13 cellular contexts compared by ENCODE assay signal in the genomic region with DNA sequence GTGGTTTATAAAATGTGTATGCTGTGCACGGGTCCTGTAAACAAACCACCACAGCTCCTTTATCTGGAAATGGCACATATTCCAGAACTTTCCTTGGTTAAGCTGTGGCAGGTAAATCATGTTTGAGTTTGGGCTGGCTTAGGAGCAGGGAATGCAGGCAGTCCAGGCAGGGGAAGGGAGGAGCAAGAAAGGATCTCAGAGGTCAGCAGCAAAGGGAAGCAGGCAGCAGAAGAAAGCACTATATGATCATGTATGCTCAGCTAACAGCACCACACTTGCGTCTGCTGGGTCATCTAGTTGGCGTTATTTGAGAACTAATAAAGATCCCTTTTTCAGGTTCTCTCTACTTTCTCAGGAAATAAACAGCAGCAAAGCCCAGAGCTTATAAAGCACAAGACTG.
"Had no signal": no experiment of that assay in that cellular context is flagged by ENCODE, and none has a peak within 500 bp of the region (broad histone marks: within the 10 kb centered on the region; RNA-seq: fewer than 3 reads in every experiment).

No MANE protein-coding gene starts in this region.

- ATAC-seq: activated CD4-positive, alpha-beta T cell treated with anti-CD3 and anti-CD28 coated beads for 36 hours; naive thymus-derived CD8-positive, alpha-beta T cell; sciatic nerve; stimulated activated naive CD8-positive, alpha-beta T cell treated with anti-CD3 and anti-CD28 coated beads, Interleukin-15, Interleukin-2, amounts not matched to agents 100 U/mL and 50 U/mL, for 24 hours had no signal

- H3K27me3 ChIP-seq: cardiac muscle cell, suprapubic skin, upper lobe of left lung had no signal

- DNase-seq: activated CD4-positive, alpha-beta memory T cell treated with anti-CD3 and anti-CD28 coated beads, Interleukin-2, amount 10 ng/mL, durations not matched to agents 7 days and 5 days; activated CD4-positive, alpha-beta T cell treated with anti-CD3 and anti-CD28 coated beads for 36 hours; activated naive CD4-positive, alpha-beta T cell treated with anti-CD3 and anti-CD28 coated beads, Interleukin-2, amount 10 ng/mL, durations not matched to agents 7 days and 5 days; activated T-cell treated with anti-CD3 and anti-CD28 coated beads, Interleukin-2, amount 50 U/mL, for 24 hours; naive thymus-derived CD8-positive, alpha-beta T cell; nucleus accumbens; stimulated activated naive CD8-positive, alpha-beta T cell treated with anti-CD3 and anti-CD28 coated beads, Interleukin-15, Interleukin-2, amounts not matched to agents 100 U/mL and 50 U/mL, for 24 hours; T1000; upper lobe of left lung had no signal

- H3K9me3 ChIP-seq: suprapubic skin, upper lobe of left lung had no signal

- H3K4me1 ChIP-seq: suprapubic skin had no signal

- H3K4me3 ChIP-seq: cardiac muscle cell, suprapubic skin, upper lobe of left lung had no signal

- H3K9me3 Mint-ChIP-seq: activated CD4-positive, alpha-beta memory T cell treated with anti-CD3 and anti-CD28 coated beads, Interleukin-2, amount 10 ng/mL, durations not matched to agents 7 days and 5 days; activated naive CD4-positive, alpha-beta T cell treated with anti-CD3 and anti-CD28 coated beads, Interleukin-2, amount 10 ng/mL, durations not matched to agents 7 days and 5 days; activated T-cell treated with anti-CD3 and anti-CD28 coated beads, Interleukin-2, amount 50 U/mL, for 24 hours; naive thymus-derived CD8-positive, alpha-beta T cell had no signal

- H3K4me3 Mint-ChIP-seq: activated CD4-positive, alpha-beta memory T cell treated with anti-CD3 and anti-CD28 coated beads, Interleukin-2, amount 10 ng/mL, durations not matched to agents 7 days and 5 days; activated CD4-positive, alpha-beta T cell treated with anti-CD3 and anti-CD28 coated beads for 36 hours; activated naive CD4-positive, alpha-beta T cell treated with anti-CD3 and anti-CD28 coated beads, Interleukin-2, amount 10 ng/mL, durations not matched to agents 7 days and 5 days; activated T-cell treated with anti-CD3 and anti-CD28 coated beads, Interleukin-2, amount 50 U/mL, for 24 hours; naive thymus-derived CD8-positive, alpha-beta T cell had no signal

- H3K27ac Mint-ChIP-seq: activated CD4-positive, alpha-beta memory T cell treated with anti-CD3 and anti-CD28 coated beads, Interleukin-2, amount 10 ng/mL, durations not matched to agents 7 days and 5 days; activated CD4-positive, alpha-beta T cell treated with anti-CD3 and anti-CD28 coated beads for 36 hours; activated naive CD4-positive, alpha-beta T cell treated with anti-CD3 and anti-CD28 coated beads, Interleukin-2, amount 10 ng/mL, durations not matched to agents 7 days and 5 days; activated T-cell treated with anti-CD3 and anti-CD28 coated beads, Interleukin-2, amount 50 U/mL, for 24 hours; naive thymus-derived CD8-positive, alpha-beta T cell; progenitor cell of endocrine pancreas had no signal

- H3K27ac ChIP-seq: cardiac muscle cell, suprapubic skin, upper lobe of left lung had no signal

- H3K4me1 Mint-ChIP-seq: activated CD4-positive, alpha-beta memory T cell treated with anti-CD3 and anti-CD28 coated beads, Interleukin-2, amount 10 ng/mL, durations not matched to agents 7 days and 5 days; activated CD4-positive, alpha-beta T cell treated with anti-CD3 and anti-CD28 coated beads for 36 hours; activated naive CD4-positive, alpha-beta T cell treated with anti-CD3 and anti-CD28 coated beads, Interleukin-2, amount 10 ng/mL, durations not matched to agents 7 days and 5 days; naive thymus-derived CD8-positive, alpha-beta T cell had no signal

- H3K36me3 Mint-ChIP-seq: activated naive CD4-positive, alpha-beta T cell treated with anti-CD3 and anti-CD28 coated beads, Interleukin-2, amount 10 ng/mL, durations not matched to agents 7 days and 5 days; naive thymus-derived CD8-positive, alpha-beta T cell had no signal

- H3K27me3 Mint-ChIP-seq: progenitor cell of endocrine pancreas had no signal

- H3K36me3 ChIP-seq: cardiac muscle cell, suprapubic skin, upper lobe of left lung had no signal
